In the genomic region with DNA sequence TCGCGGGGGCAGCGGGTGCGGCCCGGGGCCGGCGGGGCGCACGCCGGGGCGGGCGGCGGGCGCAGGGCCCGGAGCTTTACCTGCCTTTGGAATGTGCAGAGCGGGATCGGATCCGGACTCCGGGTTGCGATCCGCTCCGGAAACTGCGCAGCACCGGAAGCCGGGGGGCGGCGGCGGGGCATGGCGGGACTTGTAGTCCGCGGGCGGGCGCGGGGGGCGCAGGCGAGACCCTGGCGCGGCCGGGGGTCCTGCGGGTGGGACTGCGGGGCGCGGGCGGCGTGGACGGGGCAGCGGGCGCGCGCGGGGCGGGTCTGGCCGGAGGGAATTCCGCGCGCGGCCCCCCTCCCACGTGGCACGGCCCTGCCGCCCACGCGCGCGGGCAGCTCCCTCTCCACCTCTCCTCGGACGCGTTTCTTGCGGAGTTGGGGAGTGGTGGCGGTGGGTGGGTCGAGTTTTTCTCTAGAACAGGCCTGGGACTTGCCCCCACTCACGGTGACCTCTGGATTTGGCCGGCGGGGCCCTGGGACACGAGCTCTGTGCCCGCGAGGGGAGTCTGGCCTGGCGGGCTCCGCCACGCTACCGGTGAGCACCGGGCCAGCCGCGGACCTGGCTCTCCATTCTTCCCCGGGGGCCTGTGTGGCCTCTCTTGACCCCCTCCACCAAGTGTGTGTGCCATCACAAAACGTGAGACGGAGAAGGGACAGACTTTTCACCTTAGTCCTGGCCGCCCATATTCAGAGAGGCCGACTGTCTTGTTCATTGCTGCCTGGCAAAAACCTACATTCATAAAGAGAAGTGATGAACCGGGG, we compare ENCODE assay signal across 8 cellular contexts. TPM values are rescaled to one million over a fixed set of nuclear protein-coding genes. Genes with fewer than 3 reads are reported as not detected.
DNase-seq lines count a peak whose midpoint lies in the region; ATAC-seq and TF ChIP-seq lines count a peak whose summit lies in the region.

A gene with protein sequence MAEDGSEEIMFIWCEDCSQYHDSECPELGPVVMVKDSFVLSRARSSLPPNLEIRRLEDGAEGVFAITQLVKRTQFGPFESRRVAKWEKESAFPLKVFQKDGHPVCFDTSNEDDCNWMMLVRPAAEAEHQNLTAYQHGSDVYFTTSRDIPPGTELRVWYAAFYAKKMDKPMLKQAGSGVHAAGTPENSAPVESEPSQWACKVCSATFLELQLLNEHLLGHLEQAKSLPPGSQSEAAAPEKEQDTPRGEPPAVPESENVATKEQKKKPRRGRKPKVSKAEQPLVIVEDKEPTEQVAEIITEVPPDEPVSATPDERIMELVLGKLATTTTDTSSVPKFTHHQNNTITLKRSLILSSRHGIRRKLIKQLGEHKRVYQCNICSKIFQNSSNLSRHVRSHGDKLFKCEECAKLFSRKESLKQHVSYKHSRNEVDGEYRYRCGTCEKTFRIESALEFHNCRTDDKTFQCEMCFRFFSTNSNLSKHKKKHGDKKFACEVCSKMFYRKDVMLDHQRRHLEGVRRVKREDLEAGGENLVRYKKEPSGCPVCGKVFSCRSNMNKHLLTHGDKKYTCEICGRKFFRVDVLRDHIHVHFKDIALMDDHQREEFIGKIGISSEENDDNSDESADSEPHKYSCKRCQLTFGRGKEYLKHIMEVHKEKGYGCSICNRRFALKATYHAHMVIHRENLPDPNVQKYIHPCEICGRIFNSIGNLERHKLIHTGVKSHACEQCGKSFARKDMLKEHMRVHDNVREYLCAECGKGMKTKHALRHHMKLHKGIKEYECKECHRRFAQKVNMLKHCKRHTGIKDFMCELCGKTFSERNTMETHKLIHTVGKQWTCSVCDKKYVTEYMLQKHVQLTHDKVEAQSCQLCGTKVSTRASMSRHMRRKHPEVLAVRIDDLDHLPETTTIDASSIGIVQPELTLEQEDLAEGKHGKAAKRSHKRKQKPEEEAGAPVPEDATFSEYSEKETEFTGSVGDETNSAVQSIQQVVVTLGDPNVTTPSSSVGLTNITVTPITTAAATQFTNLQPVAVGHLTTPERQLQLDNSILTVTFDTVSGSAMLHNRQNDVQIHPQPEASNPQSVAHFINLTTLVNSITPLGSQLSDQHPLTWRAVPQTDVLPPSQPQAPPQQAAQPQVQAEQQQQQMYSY (minus strand): TSS at position 155 of the 809 bp plus-strand sequence. CDS start 18,981 bp downstream, outside the sequence.

- no peaks in the 10 kb centered on the region for H3F3A ChIP-seq in PC-3 (ENCODE audit: low read length, unreplicated experiment)

- peak within 1 kb of the TSS; percentile 79 for H3K4me3 ChIP-seq in HL-60 (replicated peaks; ENCODE audit: insufficient read depth, low read length)
- H3K4me3 ChIP-seq in PC-3 (ENCODE audit: low read length) = peak within 1 kb of the TSS; percentile 74
- peak within 1 kb of the TSS; percentile 95 for H3K4me3 ChIP-seq in epithelial cell of proximal tubule (ENCODE audit: low read depth, low read length)
- H3K4me3 ChIP-seq in muscle layer of colon (ENCODE audit: low read depth in 1 of 2, low read length in 2 of 2) = peak within 1 kb of the TSS; percentile 81 to 90

- TF ChIP-seq CTCF in HL-60 (IDR thresholded peaks at IDR 0.05; ENCODE audit: insufficient read depth, low read length) (no peak), PC-3 (conservative IDR thresholded peaks at IDR 0.05; ENCODE audit: low read depth, low read length) (no peak), epithelial cell of proximal tubule (conservative IDR thresholded peaks at IDR 0.05; ENCODE audit: low read depth, low read length) (no peak)

- H3K27me3 ChIP-seq in HL-60 (ENCODE audit: insufficient read depth, poor library complexity, severe bottlenecking) (no peaks in the 10 kb centered on the region), PC-3 (ENCODE audit: low read length) (no peaks in the 10 kb centered on the region), muscle layer of colon (ENCODE audit: control insufficient read depth in 1 of 2, insufficient read depth in 2 of 2, low read length in 2 of 2) (no peaks in the 10 kb centered on the region)

- H3K79me2 ChIP-seq in PC-3 (ENCODE audit: low read length) = peaks cover 41% of the 10 kb centered on the region

- H4K20me1 ChIP-seq in PC-3 (ENCODE audit: low read length) = no peaks in the 10 kb centered on the region

- intact Hi-C loops in PC-3 (cut with micrococcal nuclease) = no loop called here

- H3K9me3 ChIP-seq in PC-3 (ENCODE audit: low read length) (no peaks in the 10 kb centered on the region), muscle layer of colon (ENCODE audit: low read length) (no peaks in the 10 kb centered on the region)

- no peaks in the 10 kb centered on the region for H3K36me3 ChIP-seq in PC-3 (ENCODE audit: low read depth, low read length)
- no peaks in the 10 kb centered on the region for H3K36me3 ChIP-seq in muscle layer of colon (ENCODE audit: insufficient read depth, low read length)

- CTCF ChIA-PET in PC-3 (lab: Charles Lee) = interaction anchor here (1.0 kb wide), 1 partner anchor 238 kb away, joined by 3 read pairs; no protein-coding TSS in a partner anchor

- H3K9ac ChIP-seq in PC-3 (ENCODE audit: low read length) = peak within 1 kb of the TSS; percentile 98
- peak within 1 kb of the TSS; percentile 75 for H3K9ac ChIP-seq in muscle layer of colon (ENCODE audit: low read length)

- TSS peak; percentile 90 for BruUV-seq in PC-3 (replicated peaks; lab: Mats Ljungman, UMichigan)

- POLR2A ChIA-PET in PC-3 (lab: Charles Lee; ENCODE audit: unreplicated experiment) = interaction anchor here (0.5 to 0.6 kb wide), 2 partner anchors 110 to 250 kb away, joined by 6 to 15 read pairs; no protein-coding TSS in a partner anchor

- H3K4me1 ChIP-seq in PC-3 (ENCODE audit: insufficient read depth, low read length) (peaks cover 20% of the 10 kb centered on the region), muscle layer of colon (ENCODE audit: insufficient read depth, low read length) (peaks cover 13% of the 10 kb centered on the region)

- H3K27ac ChIP-seq in HL-60 (replicated peaks) (peak within 1 kb of the TSS; percentile 98), PC-3 (ENCODE audit: low read length) (peak within 1 kb of the TSS; percentile 72), muscle layer of colon (ENCODE audit: low read depth, low read length) (peak within 1 kb of the TSS; percentile 32)

- peak; percentile 67 for ATAC-seq in GM19397 (IDR thresholded peaks at IDR 0.05; ENCODE audit: unreplicated experiment)
- peak; percentile 74 for ATAC-seq in PC-3

- peak within 1 kb of the TSS; percentile 96 for H3K4me2 ChIP-seq in PC-3 (ENCODE audit: low read length)

- H2AFZ ChIP-seq in PC-3 (ENCODE audit: low read length) = peak within 1 kb of the TSS; percentile 97

- DNase-seq in CMK (ENCODE audit: low read depth) (peak; percentile 74), HL-60 (ENCODE audit: low read depth in 1 of 2, low spot score in 1 of 2) (peak; percentile 69 to 80), PC-3 (peak; percentile 75), activated T-cell treated with anti-CD3 and anti-CD28 coated beads for 48 hours (ENCODE audit: low read depth) (peak; percentile 85), epithelial cell of proximal tubule (ENCODE audit: low read depth) (no peak)
- DNase-seq in stimulated activated CD8-positive, alpha-beta memory T cell treated with anti-CD3 and anti-CD28 coated beads, Interleukin-7, amount 100 ng/mL, for 1 hour (ENCODE audit: low read depth in 2 of 2) = peak; percentile 69 to 73

- H3K9me2 ChIP-seq in PC-3 (replicated peaks; ENCODE audit: low read length) = no peaks in the 10 kb centered on the region

RNA-seq across cellular contexts. Expression of the gene that starts here (rescaled TPM):
- total RNA-seq in PC-3 (2014; rRNA removed) (13.4 and 16.8 TPM in 2 replicates), epithelial cell of proximal tubule (4.6 and 4.9 TPM in 2 replicates)

Comparison
In these comparisons a context has a peak if more than half of its experiments do, and no peak if none do; other contexts are left out.
1. H3K27ac ChIP-seq: peak in every context shown above with its lines; median percentile 98 in HL-60; 72 in PC-3; 32 in muscle layer of colon.